In genomic region chr4:40864531-40864930, GRCh38 we compare ENCODE assay signal across 8 cellular contexts.
"Had no signal": no experiment of that assay in that cellular context is flagged by ENCODE, and none has a peak within 500 bp of the region (broad histone marks: within the 10 kb centered on the region; RNA-seq: fewer than 3 reads in every experiment).

No MANE protein-coding gene starts in this region.

- H3K27ac ChIP-seq: GM23248 had no signal

- H3K4me3 Mint-ChIP-seq: H9, HFFc6 had no signal

- H3K4me3 ChIP-seq: GM23248, HAP-1 had no signal

- DNase-seq: GM23248, GOT3, H7, H9, HCEC 1CT, HFFc6 had no signal

- H3K4me1 ChIP-seq: HAP-1 had no signal

- H3K27ac Mint-ChIP-seq: H9, HFFc6 had no signal

- H2AFZ ChIP-seq: GM23248 had no signal

- H3K4me1 Mint-ChIP-seq: H9 had no signal

- H3K9me3 Mint-ChIP-seq: H9, HFFc6 had no signal

- H3K36me3 ChIP-seq: HAP-1 had no signal

- ATAC-seq: HCT116 had no signal
